35 cellular contexts compared by ENCODE assay signal in the genomic region with DNA sequence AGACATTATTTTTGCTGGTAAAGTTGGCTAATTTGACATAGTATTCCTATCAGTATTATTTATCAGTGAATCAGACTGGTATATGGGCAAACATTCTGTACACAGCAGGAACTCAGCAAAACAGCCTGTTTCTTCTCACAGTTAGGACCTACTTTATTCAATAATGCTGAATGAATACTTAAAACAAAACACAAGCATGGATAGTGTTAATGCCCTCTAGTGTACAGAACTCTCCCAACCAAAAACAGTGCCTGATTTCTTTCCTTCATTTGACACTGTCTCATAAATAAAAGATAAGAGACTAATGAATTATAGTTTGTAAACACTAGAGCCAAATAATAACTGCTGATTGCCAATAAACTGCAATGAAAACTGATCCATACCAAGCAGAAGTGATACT.
DNase-seq lines count a peak whose midpoint lies in the region; ATAC-seq and TF ChIP-seq lines count a peak whose summit lies in the region.
"Had no signal": no experiment of that assay in that cellular context is flagged by ENCODE, and none has a peak within 500 bp of the region (broad histone marks: within the 10 kb centered on the region; RNA-seq: fewer than 3 reads in every experiment).

No MANE protein-coding gene starts in this region.

- no peak overlapping the region for H3K14ac ChIP-seq in H9 (ENCODE audit: insufficient read depth, low read length)

- H2BK12ac ChIP-seq in H9 (ENCODE audit: insufficient read length, low read depth, low read length) = no peak overlapping the region

- no peak overlapping the region for H3K4me3 ChIP-seq in OCI-LY7 (ENCODE audit: low read depth, low read length, poor library complexity, severe bottlenecking)
- no peak overlapping the region for H3K4me3 ChIP-seq in epithelial cell of proximal tubule (ENCODE audit: low read depth, low read length)
- H3K4me3 ChIP-seq: gastrocnemius medialis, lung, mucosa of descending colon, SJSA1, suprapubic skin had no signal

- no peaks in the 10 kb centered on the region for H3K27me3 Mint-ChIP-seq in H9 (ENCODE audit: low read depth)
- H3K27me3 Mint-ChIP-seq in progenitor cell of endocrine pancreas = no peaks in the 10 kb centered on the region
- no peaks in the 10 kb centered on the region for H3K27me3 Mint-ChIP-seq in MCF 10A (ENCODE audit: insufficient read depth, unreplicated experiment)
- no peaks in the 10 kb centered on the region for H3K27me3 Mint-ChIP-seq in activated T-helper 2 cell treated with anti-CD3 and anti-CD28 coated beads, Interferon-gamma antibody, Interleukin-2, Interleukin-4, amounts not matched to agents 10 μg/mL and 5 μg/mL and 100 μg/mL, durations not matched to agents 14 hours and 24 hours and 36 hours (ENCODE audit: low read depth)
- H3K27me3 Mint-ChIP-seq: activated B cell treated with CpG ODN at 0.5 μM for 24 hours; activated CD8-positive, alpha-beta memory T cell treated with anti-CD3 and anti-CD28 coated beads, Interleukin-2, amount 10 ng/mL, durations not matched to agents 7 days and 5 days; activated naive CD8-positive, alpha-beta T cell treated with anti-CD3 and anti-CD28 coated beads, Interleukin-2, amount 50 U/mL, for 24 hours; central memory CD8-positive, alpha-beta T cell; natural killer cell treated with Interleukin-12 subunit alpha and Interleukin-12 subunit beta and Interleukin-15 and Interleukin-18, amount 100 ng/mL, for 72 hours; stimulated activated naive B cell treated with anti-CD40 and anti-IgM and Interleukin-4, amounts not matched to agents 10 μg/mL and 1 μg/mL and 100 μg/mL, for 72 hours had no signal

- no peak for DNase-seq in H9
- no peak for DNase-seq in OCI-LY7 (ENCODE audit: low spot score)
- no peak for DNase-seq in epithelial cell of proximal tubule (ENCODE audit: low read depth)
- DNase-seq in progenitor cell of endocrine pancreas (ENCODE audit: low spot score, unreplicated experiment) = no peak
- no peak for DNase-seq in MCF 10A (ENCODE audit: unreplicated experiment)
- no peak for DNase-seq in activated T-helper 2 cell treated with anti-CD3 and anti-CD28 coated beads, Interferon-gamma antibody, Interleukin-2, Interleukin-4, amounts not matched to agents 10 μg/mL and 5 μg/mL and 100 μg/mL, durations not matched to agents 14 hours and 24 hours and 36 hours (ENCODE audit: low spot score)
- DNase-seq in activated CD4-positive, alpha-beta T cell treated with anti-CD3 and anti-CD28 coated beads, Interleukin-2, amount 50 U/mL, for 4 hours = no peak
- DNase-seq: activated B cell treated with CpG ODN at 0.5 μM for 24 hours; activated CD8-positive, alpha-beta memory T cell treated with anti-CD3 and anti-CD28 coated beads, Interleukin-2, amount 10 ng/mL, durations not matched to agents 7 days and 5 days; activated naive CD4-positive, alpha-beta T cell; activated naive CD8-positive, alpha-beta T cell treated with anti-CD3 and anti-CD28 coated beads, Interleukin-2, amount 50 U/mL, for 24 hours; activated T-cell treated with anti-CD3 and anti-CD28 coated beads, Interleukin-2, amount 50 U/mL, for 48 hours; C1 segment of cervical spinal cord; COR-L47; DMS79; gastrocnemius medialis; GF-D8; GOT3; HFFc6; left cardiac atrium; mucosa of descending colon; NCI-H1092; NCI-H1930; NCI-H524 treated with DMSO at 0.1 percent for 48 hours; retina; RPMI8226; small intestine; stimulated activated naive B cell treated with anti-CD40 and anti-IgM and Interleukin-4, amounts not matched to agents 10 μg/mL and 1 μg/mL and 100 μg/mL, for 72 hours; T-helper 1 cell had no signal

- CTCF ChIA-PET in OCI-LY7 (lab: Charles Lee; ENCODE audit: unreplicated experiment) = no interaction called here
- CTCF ChIA-PET in MCF 10A (lab: Yijun Ruan, JAX) = no interaction called here

- no peak overlapping the region for H3K23ac ChIP-seq in H9 (ENCODE audit: insufficient read length, low read depth, low read length)

- no peak overlapping the region for H3K18ac ChIP-seq in H9 (ENCODE audit: insufficient read length, low read depth, low read length)

- H3K27ac ChIP-seq in H9 (ENCODE audit: insufficient read length, low read depth, low read length) (no peak overlapping the region), OCI-LY7 (ENCODE audit: low read depth, low read length, poor library complexity, severe bottlenecking) (no peak overlapping the region)
- H3K27ac ChIP-seq: gastrocnemius medialis, SJSA1, suprapubic skin had no signal

- H3K4me1 ChIP-seq in H9 (ENCODE audit: insufficient read depth, low read length) (no peaks in the 10 kb centered on the region), OCI-LY7 (ENCODE audit: insufficient read depth, low read length, poor library complexity, severe bottlenecking) (no peaks in the 10 kb centered on the region)
- H3K4me1 ChIP-seq: gastrocnemius medialis, SJSA1, suprapubic skin had no signal

- no peaks in the 10 kb centered on the region for H3K9me2 ChIP-seq in OCI-LY7 (ENCODE audit: insufficient read depth, low read length)

- H3K36me3 Mint-ChIP-seq in H9 (ENCODE audit: insufficient read depth in 1 of 3, low read depth in 3 of 3) (peaks cover 12 to 13% (median 12%) of the 10 kb centered on the region in 3 experiments), progenitor cell of endocrine pancreas (ENCODE audit: insufficient read depth) (peaks cover 1% of the 10 kb centered on the region), MCF 10A (ENCODE audit: insufficient read depth, unreplicated experiment) (no peaks in the 10 kb centered on the region)
- no peaks in the 10 kb centered on the region for H3K36me3 Mint-ChIP-seq in activated T-helper 2 cell treated with anti-CD3 and anti-CD28 coated beads, Interferon-gamma antibody, Interleukin-2, Interleukin-4, amounts not matched to agents 10 μg/mL and 5 μg/mL and 100 μg/mL, durations not matched to agents 14 hours and 24 hours and 36 hours (ENCODE audit: low read depth)
- H3K36me3 Mint-ChIP-seq: activated CD8-positive, alpha-beta memory T cell treated with anti-CD3 and anti-CD28 coated beads, Interleukin-2, amount 10 ng/mL, durations not matched to agents 7 days and 5 days; stimulated activated naive B cell treated with anti-CD40 and anti-IgM and Interleukin-4, amounts not matched to agents 10 μg/mL and 1 μg/mL and 100 μg/mL, for 72 hours had no signal

- H3K9me3 ChIP-seq in H9 (ENCODE audit: control insufficient read depth, low read depth, low read length) (no peaks in the 10 kb centered on the region), OCI-LY7 (ENCODE audit: low read length) (0 out of 2 replicates have a peak, but pooled peaks cover 4% of the 10 kb centered on the region)
- H3K9me3 ChIP-seq: gastrocnemius medialis, SJSA1 had no signal

- H2BK5ac ChIP-seq in H9 (ENCODE audit: insufficient read length, low read length) = no peak overlapping the region

- H3K4me1 Mint-ChIP-seq in H9 (0 out of 4 replicates have a peak, but pooled peaks cover 0 to 4% of the 10 kb centered on the region in 2 experiments), progenitor cell of endocrine pancreas (ENCODE audit: low read depth) (peaks cover 7% of the 10 kb centered on the region), MCF 10A (ENCODE audit: insufficient read depth, unreplicated experiment) (no peaks in the 10 kb centered on the region)
- H3K4me1 Mint-ChIP-seq in activated T-helper 2 cell treated with anti-CD3 and anti-CD28 coated beads, Interferon-gamma antibody, Interleukin-2, Interleukin-4, amounts not matched to agents 10 μg/mL and 5 μg/mL and 100 μg/mL, durations not matched to agents 14 hours and 24 hours and 36 hours (ENCODE audit: low read depth) = no peaks in the 10 kb centered on the region
- H3K4me1 Mint-ChIP-seq: activated B cell treated with CpG ODN at 0.5 μM for 24 hours; activated CD8-positive, alpha-beta memory T cell treated with anti-CD3 and anti-CD28 coated beads, Interleukin-2, amount 10 ng/mL, durations not matched to agents 7 days and 5 days; activated naive CD8-positive, alpha-beta T cell treated with anti-CD3 and anti-CD28 coated beads, Interleukin-2, amount 50 U/mL, for 24 hours; central memory CD8-positive, alpha-beta T cell; stimulated activated naive B cell treated with anti-CD40 and anti-IgM and Interleukin-4, amounts not matched to agents 10 μg/mL and 1 μg/mL and 100 μg/mL, for 72 hours had no signal

- H2BK20ac ChIP-seq in H9 (ENCODE audit: low read depth, low read length, poor library complexity, severe bottlenecking) = no peak overlapping the region

- no peaks in the 10 kb centered on the region for H3K23me2 ChIP-seq in H9 (ENCODE audit: insufficient read length, low read depth, low read length, poor library complexity, severe bottlenecking)

- no peak overlapping the region for H2AK5ac ChIP-seq in H9 (ENCODE audit: insufficient read length, low read length)

- no peak overlapping the region for H4K91ac ChIP-seq in H9 (ENCODE audit: insufficient read length, low read depth, low read length)

- H2BK120ac ChIP-seq in H9 (ENCODE audit: low read depth, low read length, poor library complexity, severe bottlenecking) = no peak overlapping the region

- no peak overlapping the region for H3K9ac ChIP-seq in H9 (ENCODE audit: extremely low read depth, insufficient read length, low read length)

- no peak overlapping the region for H4K8ac ChIP-seq in H9 (replicated peaks; ENCODE audit: insufficient read length, low read depth, low read length)

- H3K79me2 ChIP-seq in H9 (ENCODE audit: insufficient read depth, low read length) (no peaks in the 10 kb centered on the region), OCI-LY7 (ENCODE audit: insufficient read depth, low read depth, low read length) (no peaks in the 10 kb centered on the region)

- no peaks in the 10 kb centered on the region for H3K27me3 ChIP-seq in H9 (ENCODE audit: insufficient read depth, low read length)
- H3K27me3 ChIP-seq: gastrocnemius medialis, SJSA1, suprapubic skin had no signal

- H3K4me3 Mint-ChIP-seq in H9 (no peak overlapping the region), progenitor cell of endocrine pancreas (ENCODE audit: low read depth) (no peak overlapping the region), MCF 10A (ENCODE audit: unreplicated experiment) (no peak overlapping the region)
- H3K4me3 Mint-ChIP-seq in activated T-helper 2 cell treated with anti-CD3 and anti-CD28 coated beads, Interferon-gamma antibody, Interleukin-2, Interleukin-4, amounts not matched to agents 10 μg/mL and 5 μg/mL and 100 μg/mL, durations not matched to agents 14 hours and 24 hours and 36 hours (ENCODE audit: low read depth) = no peak overlapping the region
- H3K4me3 Mint-ChIP-seq: activated B cell treated with CpG ODN at 0.5 μM for 24 hours; activated CD8-positive, alpha-beta memory T cell treated with anti-CD3 and anti-CD28 coated beads, Interleukin-2, amount 10 ng/mL, durations not matched to agents 7 days and 5 days; activated naive CD8-positive, alpha-beta T cell treated with anti-CD3 and anti-CD28 coated beads, Interleukin-2, amount 50 U/mL, for 24 hours; central memory CD8-positive, alpha-beta T cell; HFFc6; natural killer cell treated with Interleukin-12 subunit alpha and Interleukin-12 subunit beta and Interleukin-15 and Interleukin-18, amount 100 ng/mL, for 72 hours; stimulated activated naive B cell treated with anti-CD40 and anti-IgM and Interleukin-4, amounts not matched to agents 10 μg/mL and 1 μg/mL and 100 μg/mL, for 72 hours had no signal

- H2BK15ac ChIP-seq in H9 (ENCODE audit: low read depth, low read length) = no peak overlapping the region

- POLR2A ChIA-PET in OCI-LY7 (lab: Charles Lee) (interaction anchor here (0.7 kb wide), 1 partner anchor 69 kb away, joined by 3 read pairs; no protein-coding TSS in a partner anchor), MCF 10A (lab: Yijun Ruan, JAX) (no interaction called here)

- H3K4ac ChIP-seq in H9 (ENCODE audit: low read depth, low read length) = no peak overlapping the region

- H3K4me2 ChIP-seq in H9 (ENCODE audit: insufficient read depth, insufficient read length, low read length) (no peak overlapping the region), OCI-LY7 (ENCODE audit: low read length) (no peak overlapping the region)

- no peak overlapping the region for H3K56ac ChIP-seq in H9 (ENCODE audit: insufficient read length, low read depth, low read length)

- TF ChIP-seq CTCF in H9 (conservative IDR thresholded peaks at IDR 0.05) (peak; percentile 30; the same call in 1 of the 3 replicates), OCI-LY7 (conservative IDR thresholded peaks at IDR 0.05; ENCODE audit: low read length) (peak; percentile 43), epithelial cell of proximal tubule (conservative IDR thresholded peaks at IDR 0.05; ENCODE audit: low read depth, low read length) (peak; percentile 32), progenitor cell of endocrine pancreas (IDR thresholded peaks at IDR 0.05; ENCODE audit: unreplicated experiment) (peak; percentile 32), MCF 10A (IDR thresholded peaks at IDR 0.05; ENCODE audit: unreplicated experiment) (no peak)

- no peak overlapping the region for H4K5ac ChIP-seq in H9 (ENCODE audit: insufficient read length, low read depth, low read length)

- H3K9me3 Mint-ChIP-seq in H9 (peaks cover 15% of the 10 kb centered on the region in 2 experiments), progenitor cell of endocrine pancreas (ENCODE audit: low read depth) (peaks cover 10% of the 10 kb centered on the region), MCF 10A (ENCODE audit: unreplicated experiment) (peaks cover 4% of the 10 kb centered on the region)
- peaks cover 20% of the 10 kb centered on the region for H3K9me3 Mint-ChIP-seq in activated T-helper 2 cell treated with anti-CD3 and anti-CD28 coated beads, Interferon-gamma antibody, Interleukin-2, Interleukin-4, amounts not matched to agents 10 μg/mL and 5 μg/mL and 100 μg/mL, durations not matched to agents 14 hours and 24 hours and 36 hours

- no peak overlapping the region for H3T11ph ChIP-seq in H9 (ENCODE audit: low read length)

- H3K79me1 ChIP-seq in H9 (ENCODE audit: insufficient read depth, low read depth, low read length, poor library complexity, severe bottlenecking) = no peaks in the 10 kb centered on the region

- intact Hi-C loops in OCI-LY7 (cut with micrococcal nuclease; ENCODE audit: unreplicated experiment) (no loop called here), MCF 10A (cut with micrococcal nuclease) (no loop called here)
- intact Hi-C loops in activated T-helper 2 cell treated with anti-CD3 and anti-CD28 coated beads, Interferon-gamma antibody, Interleukin-2, Interleukin-4, amounts not matched to agents 10 μg/mL and 5 μg/mL and 100 μg/mL, durations not matched to agents 14 hours and 24 hours and 36 hours (cut with micrococcal nuclease) = no loop called here

- no peaks in the 10 kb centered on the region for H4K20me1 ChIP-seq in H9 (ENCODE audit: control insufficient read depth, insufficient read depth, insufficient read length)
- H4K20me1 ChIP-seq in OCI-LY7 (ENCODE audit: insufficient read depth, low read length) = no peaks in the 10 kb centered on the region

- BruUV-seq in OCI-LY7 (replicated peaks; lab: Mats Ljungman, UMichigan) = no TSS peak
- no TSS peak for BruUV-seq in MCF 10A (replicated peaks; lab: Mats Ljungman, UMichigan)

- no peaks in the 10 kb centered on the region for H3K36me3 ChIP-seq in OCI-LY7 (ENCODE audit: insufficient read depth, low read length)
- H3K36me3 ChIP-seq: gastrocnemius medialis, SJSA1, suprapubic skin had no signal

- H2AFZ ChIP-seq in H9 (ENCODE audit: low read length) (no peak overlapping the region), OCI-LY7 (ENCODE audit: low read length) (no peak overlapping the region)

- ATAC-seq in HG02759 (IDR thresholded peaks at IDR 0.05; ENCODE audit: unreplicated experiment) = no peak
- ATAC-seq: activated CD8-positive, alpha-beta memory T cell treated with anti-CD3 and anti-CD28 coated beads, Interleukin-2, amount 10 ng/mL, durations not matched to agents 7 days and 5 days; activated naive CD8-positive, alpha-beta T cell treated with anti-CD3 and anti-CD28 coated beads, Interleukin-2, amount 50 U/mL, for 24 hours; gastrocnemius medialis; left cardiac atrium; mucosa of descending colon; natural killer cell treated with Interleukin-12 subunit alpha and Interleukin-12 subunit beta and Interleukin-15 and Interleukin-18, amount 100 ng/mL, for 72 hours; stimulated activated naive B cell treated with anti-CD40 and anti-IgM and Interleukin-4, amounts not matched to agents 10 μg/mL and 1 μg/mL and 100 μg/mL, for 72 hours had no signal

- H3K27ac Mint-ChIP-seq in H9 = no peak overlapping the region
- H3K27ac Mint-ChIP-seq in progenitor cell of endocrine pancreas = no peak overlapping the region
- no peak overlapping the region for H3K27ac Mint-ChIP-seq in MCF 10A (ENCODE audit: low read depth, unreplicated experiment)
- no peak overlapping the region for H3K27ac Mint-ChIP-seq in activated T-helper 2 cell treated with anti-CD3 and anti-CD28 coated beads, Interferon-gamma antibody, Interleukin-2, Interleukin-4, amounts not matched to agents 10 μg/mL and 5 μg/mL and 100 μg/mL, durations not matched to agents 14 hours and 24 hours and 36 hours
- H3K27ac Mint-ChIP-seq: activated B cell treated with CpG ODN at 0.5 μM for 24 hours; activated CD8-positive, alpha-beta memory T cell treated with anti-CD3 and anti-CD28 coated beads, Interleukin-2, amount 10 ng/mL, durations not matched to agents 7 days and 5 days; activated naive CD8-positive, alpha-beta T cell treated with anti-CD3 and anti-CD28 coated beads, Interleukin-2, amount 50 U/mL, for 24 hours; HFFc6; natural killer cell treated with Interleukin-12 subunit alpha and Interleukin-12 subunit beta and Interleukin-15 and Interleukin-18, amount 100 ng/mL, for 72 hours; stimulated activated naive B cell treated with anti-CD40 and anti-IgM and Interleukin-4, amounts not matched to agents 10 μg/mL and 1 μg/mL and 100 μg/mL, for 72 hours had no signal
